Comparison of ENCODE assay signal across 7 cellular contexts in the genomic region with DNA sequence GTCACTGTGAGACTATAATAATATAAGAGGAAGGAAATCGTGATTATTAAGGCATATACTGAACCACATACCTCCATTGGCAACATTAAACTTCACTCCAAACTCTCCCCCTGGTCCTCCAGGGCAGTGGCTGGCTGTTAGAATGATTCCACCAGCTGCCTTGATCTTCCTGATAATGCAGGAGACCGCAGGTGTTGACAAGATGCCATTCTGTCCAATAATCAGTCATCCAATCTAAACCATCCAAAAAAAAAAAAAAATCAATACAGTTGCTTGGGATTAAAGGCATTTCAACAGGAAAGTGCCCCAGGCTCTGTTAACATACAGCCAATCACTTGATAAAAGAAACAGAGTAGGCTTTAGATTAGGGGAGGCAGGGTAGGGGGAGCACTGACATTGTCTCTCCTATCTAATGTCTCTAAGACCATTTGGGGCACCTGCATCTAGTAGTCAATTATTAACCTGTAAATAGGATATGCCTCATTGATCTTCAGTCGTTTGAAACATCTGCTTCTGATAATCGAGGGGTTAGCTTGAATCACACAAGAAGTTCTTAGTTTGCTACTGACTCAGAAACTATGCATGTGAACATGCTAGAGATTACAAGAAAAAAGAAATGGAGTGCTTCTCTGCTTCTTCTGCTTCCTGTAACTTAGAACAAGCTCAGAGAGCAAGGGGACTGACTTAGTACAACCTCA.
DNase-seq lines count a peak whose midpoint lies in the region; ATAC-seq lines count a peak whose summit lies in the region.
"Not testable (repeated sequence)": the region's sequence is repeated elsewhere in the genome, so short reads cannot be mapped to it uniquely, and the experiment has no call there.

No MANE protein-coding gene starts in this region.

- H3K9me3 ChIP-seq in SJCRH30 (replicated peaks), result not testable (repeated sequence)

- peaks cover 12% of the 10 kb centered on the region for H3K36me3 ChIP-seq in SJCRH30

- not testable (repeated sequence) for H3K4me1 ChIP-seq in SJCRH30

- not testable (repeated sequence) for H3K4me3 ChIP-seq in SJCRH30

- not testable (repeated sequence) for H3K27ac ChIP-seq in SJCRH30

- ATAC-seq in GM18520 (IDR thresholded peaks at IDR 0.05; ENCODE audit: unreplicated experiment), result peak; percentile 71
- ATAC-seq in GM19395 (IDR thresholded peaks at IDR 0.05; ENCODE audit: unreplicated experiment), result peak; percentile 92
- peak; percentile 76 for ATAC-seq in GM21576 (IDR thresholded peaks at IDR 0.05; ENCODE audit: unreplicated experiment)
- peak; percentile 92 for ATAC-seq in HG02763 (IDR thresholded peaks at IDR 0.05; ENCODE audit: unreplicated experiment)
- ATAC-seq in HG03064 (IDR thresholded peaks at IDR 0.05; ENCODE audit: low read depth, unreplicated experiment), result peak; percentile 82
- ATAC-seq in HG03432 (IDR thresholded peaks at IDR 0.05; ENCODE audit: unreplicated experiment), result peak; percentile 88

- DNase-seq in SJCRH30, result peak; percentile 54 to 69

- not testable (repeated sequence) for H3K27me3 ChIP-seq in SJCRH30
